ENCODE assay signal across 27 cellular contexts in genomic region chr7:153581415-153581814, GRCh38.
"Had no signal": no experiment of that assay in that cellular context is flagged by ENCODE, and none has a peak within 500 bp of the region (broad histone marks: within the 10 kb centered on the region; RNA-seq: fewer than 3 reads in every experiment).

No MANE protein-coding gene starts in this region.

- DNase-seq: Karpas-422, KBM-7, MM.1S, MV-4-11, NCI-H1092, NCI-H1105, NCI-H1417 treated with DMSO at 0.1 percent for 48 hours, NCI-H1436 treated with DMSO at 0.1 percent for 48 hours, NCI-H1694 treated with DMSO at 0.1 percent for 48 hours, NCI-H187 treated with DMSO at 0.1 percent for 48 hours, NCI-H2029, NCI-H2171 treated with DMSO at 0.1 percent for 48 hours, NCI-H2227 treated with DMSO at 0.1 percent for 48 hours, NCI-H345, NCI-H446, NCI-H510A treated with DMSO at 0.1 percent for 48 hours, NCI-H524 treated with DMSO at 0.1 percent for 48 hours, NCI-H526 treated with DMSO at 0.1 percent for 48 hours, PC-9, SHP77, SIG-M5, SJCRH30 had no signal

- ATAC-seq: Panc1, SK-N-SH treated with all-trans-retinoic acid at 6 μM for 48 hours had no signal

- H3K27ac ChIP-seq: KMS-11, PC-9, RWPE1, SJCRH30, SK-N-MC had no signal

- H3K9me3 ChIP-seq: SJCRH30 had no signal

- H3K36me3 ChIP-seq: SJCRH30 had no signal

- H3K4me3 ChIP-seq: PC-9, SJCRH30, SK-N-MC had no signal

- H3K4me1 ChIP-seq: SJCRH30 had no signal

- H3K27me3 ChIP-seq: SJCRH30 had no signal
